17 cellular contexts compared by ENCODE assay signal in the genomic region with DNA sequence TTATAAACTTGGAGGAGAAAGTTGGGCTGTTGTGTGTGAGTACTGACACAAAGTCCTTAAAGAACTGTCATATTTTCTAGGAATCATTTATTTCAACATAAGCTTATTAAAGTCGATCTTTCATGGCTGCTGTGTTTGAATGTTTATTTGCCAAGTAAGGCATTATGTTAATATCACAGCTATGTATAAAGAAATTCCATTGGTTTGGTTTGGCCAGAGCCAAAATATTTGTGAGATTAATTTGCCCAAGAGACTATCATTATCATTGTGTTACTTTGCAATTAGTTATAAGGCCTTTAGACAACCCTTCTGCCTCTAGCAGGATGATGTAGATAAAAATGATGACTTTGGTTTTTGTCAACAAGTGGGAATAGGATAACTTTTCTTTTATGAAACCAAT.
DNase-seq lines count a peak whose midpoint lies in the region; FAIRE-seq and TF ChIP-seq lines count a peak whose summit lies in the region.
"Had no signal": no experiment of that assay in that cellular context is flagged by ENCODE, and none has a peak within 500 bp of the region (broad histone marks: within the 10 kb centered on the region; RNA-seq: fewer than 3 reads in every experiment).

No MANE protein-coding gene starts in this region.

- CTCF ChIA-PET in Caco-2 (lab: Charles Lee), result no interaction called here
- CTCF ChIA-PET in PC-9 (lab: Charles Lee), result no interaction called here

- no peak for TF ChIP-seq CTCF in Caco-2 (IDR thresholded peaks at IDR 0.05; ENCODE audit: insufficient read depth in 1 of 2, low read depth in 1 of 2, low read length in 1 of 2, severe bottlenecking in 1 of 2, unreplicated experiment in 1 of 2)
- no peak for TF ChIP-seq CTCF in PC-9 (conservative IDR thresholded peaks at IDR 0.05)
- no peak for TF ChIP-seq CTCF in parathyroid adenoma (IDR thresholded peaks at IDR 0.05)
- TF ChIP-seq CTCF in sigmoid colon (IDR thresholded peaks at IDR 0.05), result no peak
- no peak for TF ChIP-seq CTCF in GM13976 (IDR thresholded peaks at IDR 0.05; ENCODE audit: borderline replicate concordance, control extremely low read depth, extremely low read depth, insufficient read depth, missing control alignments)

- peaks cover 43% of the 10 kb centered on the region for H3K4me1 Mint-ChIP-seq in Caco-2 (ENCODE audit: low read depth, unreplicated experiment)
- H3K4me1 Mint-ChIP-seq: activated CD4-positive, alpha-beta memory T cell treated with anti-CD3 and anti-CD28 coated beads, Interleukin-2, amount 10 ng/mL, durations not matched to agents 7 days and 5 days had no signal

- TF ChIP-seq EP300 in sigmoid colon (IDR thresholded peaks at IDR 0.05), result no peak

- H3K79me2 ChIP-seq in PC-9 (ENCODE audit: low read depth), result no peaks in the 10 kb centered on the region
- H3K79me2 ChIP-seq in parathyroid adenoma, result no peaks in the 10 kb centered on the region

- no peak overlapping the region for H3K4me3 ChIP-seq in Caco-2 (ENCODE audit: low read depth, low read length)
- no peak overlapping the region for H3K4me3 ChIP-seq in PC-9
- H3K4me3 ChIP-seq in parathyroid adenoma (ENCODE audit: low read depth, low read length), result no peak overlapping the region
- no peak overlapping the region for H3K4me3 ChIP-seq in sigmoid colon
- H3K4me3 ChIP-seq: BLaER1, suprapubic skin had no signal

- no peak overlapping the region for H3K9ac ChIP-seq in parathyroid adenoma
- H3K9ac ChIP-seq: BLaER1 had no signal

- H3K4me3 Mint-ChIP-seq in Caco-2 (ENCODE audit: unreplicated experiment), result peak overlapping the region; percentile 34
- H3K4me3 Mint-ChIP-seq: activated CD4-positive, alpha-beta memory T cell treated with anti-CD3 and anti-CD28 coated beads, Interleukin-2, amount 10 ng/mL, durations not matched to agents 7 days and 5 days; activated T-cell treated with anti-CD3 and anti-CD28 coated beads, Interleukin-2, amount 50 U/mL, for 4 hours had no signal

- no peak for FAIRE-seq in GM19239 (lab: Jason Lieb, UNC)
- FAIRE-seq: H1 had no signal

- no peak for DNase-seq in Caco-2
- DNase-seq in PC-9, result peak in 1 of 2 experiments; percentile 68
- DNase-seq in fibroblast of gingiva (ENCODE audit: low read depth), result peak; percentile 39
- no peak for DNase-seq in sigmoid colon
- no peak for DNase-seq in OCI-M1 (lab: John Stamatoyannopoulos, UW)
- no peak for DNase-seq in GM19239 (ENCODE audit: insufficient read length, low spot score)
- DNase-seq in GM13976 (ENCODE audit: low spot score), result no peak
- DNase-seq: activated CD4-positive, alpha-beta memory T cell treated with anti-CD3 and anti-CD28 coated beads, Interleukin-2, amount 10 ng/mL, durations not matched to agents 7 days and 5 days; activated T-cell treated with anti-CD3 and anti-CD28 coated beads, Interleukin-2, amount 50 U/mL, for 4 hours; NCI-H2081; NCI-H82; WERI-Rb-1 had no signal

- in situ Hi-C loops in GM13976 (cut with MboI; ENCODE audit: low sequenced_read_pairs, unreplicated experiment), result no loop called here

- no peaks in the 10 kb centered on the region for H3K9me2 ChIP-seq in PC-9 (ENCODE audit: insufficient read depth)

- H3K27me3 Mint-ChIP-seq in Caco-2 (ENCODE audit: insufficient read depth, unreplicated experiment), result no peaks in the 10 kb centered on the region
- H3K27me3 Mint-ChIP-seq: activated CD4-positive, alpha-beta memory T cell treated with anti-CD3 and anti-CD28 coated beads, Interleukin-2, amount 10 ng/mL, durations not matched to agents 7 days and 5 days had no signal

- H4K20me1 ChIP-seq in PC-9 (ENCODE audit: insufficient read depth), result no peaks in the 10 kb centered on the region
- H4K20me1 ChIP-seq: BLaER1 had no signal

- BruUV-seq in Caco-2 (replicated peaks; lab: Mats Ljungman, UMichigan) (no TSS peak), PC-9 (replicated peaks; lab: Mats Ljungman, UMichigan) (no TSS peak)

- peak overlapping the region; percentile 48 for H3K4me2 ChIP-seq in PC-9
- H3K4me2 ChIP-seq in parathyroid adenoma (ENCODE audit: low read length), result no peak overlapping the region
- H3K4me2 ChIP-seq: BLaER1 had no signal

- POLR2A ChIA-PET in Caco-2 (lab: Charles Lee) (interaction anchor here (0.6 kb wide), 1 partner anchor 1025 kb away, joined by 3 read pairs; no protein-coding TSS in a partner anchor), PC-9 (lab: Charles Lee; ENCODE audit: unreplicated experiment) (no interaction called here)

- 74 to 78% methylated on average over 1 of the region's 1 CpG for WGBS in sigmoid colon, 2 donors

- H3K9me3 ChIP-seq in Caco-2, result no peaks in the 10 kb centered on the region; the same call in 1 of the 2 replicates
- H3K9me3 ChIP-seq in PC-9 (ENCODE audit: insufficient read depth, low read depth), result no peaks in the 10 kb centered on the region
- no peaks in the 10 kb centered on the region for H3K9me3 ChIP-seq in parathyroid adenoma (ENCODE audit: control insufficient read depth, low read length)
- H3K9me3 ChIP-seq in sigmoid colon, result no peaks in the 10 kb centered on the region
- H3K9me3 ChIP-seq: BLaER1, suprapubic skin had no signal

- H3K27me3 ChIP-seq in Caco-2 (replicated peaks; ENCODE audit: control insufficient read depth, insufficient read depth, low read length) (no peaks in the 10 kb centered on the region), PC-9 (ENCODE audit: insufficient read depth, low read depth) (no peaks in the 10 kb centered on the region), parathyroid adenoma (ENCODE audit: control insufficient read depth, insufficient read depth, low read length) (no peaks in the 10 kb centered on the region), sigmoid colon (no peaks in the 10 kb centered on the region)
- H3K27me3 ChIP-seq: BLaER1, suprapubic skin had no signal

- H3F3A ChIP-seq in PC-9 (ENCODE audit: insufficient read depth, low read depth), result peaks cover 25% of the 10 kb centered on the region

- H2AFZ ChIP-seq in PC-9 (no peak overlapping the region), parathyroid adenoma (no peak overlapping the region)

- no peaks in the 10 kb centered on the region for H3K36me3 Mint-ChIP-seq in Caco-2 (ENCODE audit: insufficient read depth, unreplicated experiment)
- H3K36me3 Mint-ChIP-seq: activated naive CD4-positive, alpha-beta T cell treated with anti-CD3 and anti-CD28 coated beads, Interleukin-2, amount 50 U/mL, for 72 hours had no signal

- no peak for TF ChIP-seq POLR2A in sigmoid colon (IDR thresholded peaks at IDR 0.05)

- H3K27ac Mint-ChIP-seq in Caco-2 (ENCODE audit: unreplicated experiment), result peak overlapping the region; percentile 22
- H3K27ac Mint-ChIP-seq: activated CD4-positive, alpha-beta memory T cell treated with anti-CD3 and anti-CD28 coated beads, Interleukin-2, amount 10 ng/mL, durations not matched to agents 7 days and 5 days; activated naive CD4-positive, alpha-beta T cell treated with anti-CD3 and anti-CD28 coated beads, Interleukin-2, amount 50 U/mL, for 72 hours had no signal

- H3K4me1 ChIP-seq in Caco-2 (peaks cover 55% of the 10 kb centered on the region), PC-9 (replicated peaks; ENCODE audit: insufficient read depth) (peaks cover 84% of the 10 kb centered on the region), parathyroid adenoma (peaks cover 24% of the 10 kb centered on the region), sigmoid colon (peaks cover 0 to 23% (median 15%) of the 10 kb centered on the region in 4 donors)
- H3K4me1 ChIP-seq: BLaER1 had no signal

- no peaks in the 10 kb centered on the region for H3K36me3 ChIP-seq in Caco-2 (ENCODE audit: control insufficient read depth, insufficient read depth, low read length)
- no peaks in the 10 kb centered on the region for H3K36me3 ChIP-seq in PC-9 (ENCODE audit: low read depth)
- no peaks in the 10 kb centered on the region for H3K36me3 ChIP-seq in parathyroid adenoma (ENCODE audit: control insufficient read depth, insufficient read depth, low read length)
- H3K36me3 ChIP-seq in sigmoid colon, result no peaks in the 10 kb centered on the region
- H3K36me3 ChIP-seq: BLaER1, suprapubic skin, WERI-Rb-1 had no signal

- H3K27ac ChIP-seq in PC-9 (peak overlapping the region; percentile 75), parathyroid adenoma (peak overlapping the region; percentile 46), sigmoid colon (peak overlapping the region in 2 of 4 donors; percentile 29 to 66)
- H3K27ac ChIP-seq: BLaER1, suprapubic skin, WERI-Rb-1 had no signal

- intact Hi-C loops in Caco-2 (cut with micrococcal nuclease; ENCODE audit: unreplicated experiment), result loop anchor here (5.0 kb wide), 1 partner anchor 517 kb away; no protein-coding TSS in a partner anchor
- intact Hi-C loops in PC-9 (cut with micrococcal nuclease; ENCODE audit: unreplicated experiment), result loop anchor here (1.0 to 5.0 kb wide), 7 partner anchors 59 to 533 kb away; a partner anchor contains a TSS
- intact Hi-C loops in sigmoid colon (cut with DNase I), result no loop called here

- no peaks in the 10 kb centered on the region for H3K9me3 Mint-ChIP-seq in Caco-2 (ENCODE audit: unreplicated experiment)
- H3K9me3 Mint-ChIP-seq: activated CD4-positive, alpha-beta memory T cell treated with anti-CD3 and anti-CD28 coated beads, Interleukin-2, amount 10 ng/mL, durations not matched to agents 7 days and 5 days; activated naive CD4-positive, alpha-beta T cell treated with anti-CD3 and anti-CD28 coated beads, Interleukin-2, amount 50 U/mL, for 72 hours; activated T-cell treated with anti-CD3 and anti-CD28 coated beads, Interleukin-2, amount 50 U/mL, for 4 hours had no signal
